24 cellular contexts compared by ENCODE assay signal in the genomic region with DNA sequence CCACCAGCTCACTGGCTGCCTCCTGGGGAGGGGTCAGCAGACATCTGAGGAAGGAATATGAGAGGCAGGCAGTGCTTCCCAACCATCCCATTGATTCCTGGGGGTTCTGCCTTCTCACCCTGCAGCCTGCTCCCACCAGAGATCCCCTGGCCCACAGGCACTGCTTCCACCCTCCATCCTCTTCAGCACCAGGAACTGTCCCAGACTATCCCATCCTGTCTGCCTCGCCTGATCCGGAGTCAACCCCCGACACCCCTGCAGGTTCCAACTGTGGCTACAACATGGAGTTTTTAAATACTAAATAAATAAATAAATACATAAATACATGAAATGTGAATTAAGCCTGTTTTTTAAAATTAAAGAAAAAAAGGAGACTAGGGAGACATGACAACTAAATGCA. TPM values are rescaled to one million over a fixed set of nuclear protein-coding genes. Genes with fewer than 3 reads are reported as not detected.
DNase-seq lines count a peak whose midpoint lies in the region; ATAC-seq, FAIRE-seq and TF ChIP-seq lines count a peak whose summit lies in the region.
"Had no signal": no experiment of that assay in that cellular context is flagged by ENCODE, and none has a peak within 500 bp of the region (broad histone marks: within the 10 kb centered on the region; RNA-seq: fewer than 3 reads in every experiment).

No MANE protein-coding gene starts in this region.

- TF ChIP-seq POLR2A in A549 (IDR thresholded peaks at IDR 0.05; ENCODE audit: low read length) = no peak
- TF ChIP-seq POLR2A in HCT116 (IDR thresholded peaks at IDR 0.05; ENCODE audit: borderline replicate concordance, extremely low read depth, insufficient read depth, insufficient read length) = no peak

- H3K27me3 Mint-ChIP-seq in endodermal cell (ENCODE audit: insufficient read depth) = no peaks in the 10 kb centered on the region

- H3K27ac ChIP-seq in A549 (no peak overlapping the region), HCT116 (ENCODE audit: low read depth, low read length) (no peak overlapping the region), endodermal cell (ENCODE audit: low read depth, low read length) (no peak overlapping the region), left ventricle myocardium inferior (replicated peaks) (no peak overlapping the region), aorta (ENCODE audit: low read depth in 1 of 2, low read length in 2 of 2) (no peak overlapping the region)
- H3K27ac ChIP-seq: GM23248, HL-60 had no signal

- FAIRE-seq in A549 (lab: Jason Lieb, UNC) = no peak
- FAIRE-seq: GM12878, GM19239, H54, K562 had no signal

- H3K4me3 ChIP-seq in A549 (no peak overlapping the region), HCT116 (replicated peaks in 1 of 2; ENCODE audit: low read depth in 1 of 2, low read length in 2 of 2) (no peak overlapping the region), endodermal cell (ENCODE audit: low read length) (no peak overlapping the region), left ventricle myocardium inferior (no peak overlapping the region), aorta (ENCODE audit: low read length in 2 of 2) (no peak overlapping the region)
- H3K4me3 ChIP-seq: GM12878, GM23248, K562 had no signal

- H3K9me2 ChIP-seq in HCT116 (ENCODE audit: insufficient read depth) = no peaks in the 10 kb centered on the region

- H3K9me3 Mint-ChIP-seq in endodermal cell = no peaks in the 10 kb centered on the region
- H3K9me3 Mint-ChIP-seq: CD4-positive, CD25-positive, alpha-beta regulatory T cell; CD8-positive, alpha-beta memory T cell had no signal

- H3K4me1 ChIP-seq in A549 (no peaks in the 10 kb centered on the region), HCT116 (ENCODE audit: control insufficient read depth in 1 of 2, insufficient read depth in 2 of 2, low read length in 2 of 2) (no peaks in the 10 kb centered on the region), endodermal cell (ENCODE audit: control insufficient read depth, insufficient read depth, low read length) (peaks cover 3% of the 10 kb centered on the region), left ventricle myocardium inferior (no peaks in the 10 kb centered on the region), aorta (ENCODE audit: control insufficient read depth in 1 of 2, insufficient read depth in 2 of 2, low read length in 2 of 2) (no peaks in the 10 kb centered on the region)
- H3K4me1 ChIP-seq: BE2C had no signal

- CTCF ChIA-PET in A549 (lab: Yijun Ruan, JAX) (no interaction called here), HCT116 (lab: Charles Lee) (no interaction called here)

- H3K9ac ChIP-seq in HCT116 (ENCODE audit: low read length) (no peak overlapping the region), endodermal cell (ENCODE audit: extremely low read depth, low read length, poor library complexity, severe bottlenecking) (no peak overlapping the region)
- H3K9ac ChIP-seq: GM23248 had no signal

- H3K36me3 ChIP-seq in HCT116 (ENCODE audit: control insufficient read depth in 1 of 2, insufficient read depth in 2 of 2, low read length in 2 of 2) = no peaks in the 10 kb centered on the region
- H3K36me3 ChIP-seq in endodermal cell (ENCODE audit: control insufficient read depth, insufficient read depth, low read length) = no peaks in the 10 kb centered on the region
- H3K36me3 ChIP-seq in left ventricle myocardium inferior = no peaks in the 10 kb centered on the region
- no peaks in the 10 kb centered on the region for H3K36me3 ChIP-seq in aorta (ENCODE audit: control insufficient read depth in 1 of 2, insufficient read depth in 2 of 2, low read length in 1 of 2)
- H3K36me3 ChIP-seq: BE2C had no signal

- H3K9me3 ChIP-seq in A549 (no peaks in the 10 kb centered on the region), HCT116 (ENCODE audit: control insufficient read depth in 1 of 2, insufficient read depth in 1 of 2, low read depth in 1 of 2, low read length in 2 of 2) (no peaks in the 10 kb centered on the region), endodermal cell (ENCODE audit: control insufficient read depth, low read length) (no peaks in the 10 kb centered on the region), left ventricle myocardium inferior (replicated peaks) (no peaks in the 10 kb centered on the region), aorta (ENCODE audit: control insufficient read depth, low read length) (no peaks in the 10 kb centered on the region)
- H3K9me3 ChIP-seq: BE2C had no signal

- H3K79me2 ChIP-seq in HCT116 (ENCODE audit: insufficient read depth, low read length) = no peaks in the 10 kb centered on the region

- no peak overlapping the region for H3K4me2 ChIP-seq in A549
- no peak overlapping the region for H3K4me2 ChIP-seq in HCT116 (ENCODE audit: low read length)

- no peak for TF ChIP-seq CTCF in A549 (IDR thresholded peaks at IDR 0.05)
- TF ChIP-seq CTCF in HCT116 (IDR thresholded peaks at IDR 0.05 in 2 of 3, conservative IDR thresholded peaks at IDR 0.05 in 1 of 3; ENCODE audit: borderline replicate concordance in 1 of 3, insufficient read depth in 1 of 3, low read depth in 2 of 3, low read length in 2 of 3) = no peak
- TF ChIP-seq CTCF in endodermal cell (conservative IDR thresholded peaks at IDR 0.05) = peak; percentile 19
- TF ChIP-seq CTCF in left ventricle myocardium inferior (IDR thresholded peaks at IDR 0.05; ENCODE audit: borderline replicate concordance) = no peak

- no peak for ATAC-seq in A549
- no peak for ATAC-seq in HCT116
- no peak for ATAC-seq in GM18511 (IDR thresholded peaks at IDR 0.05; ENCODE audit: unreplicated experiment)
- no peak for ATAC-seq in aorta (ENCODE audit: low FRiP score)
- ATAC-seq: GM12878, K562 had no signal

- DNase-seq in A549 (ENCODE audit: low read depth in 1 of 2, low spot score in 1 of 2) (no peak), HCT116 (ENCODE audit: low read depth, low spot score) (no peak), endodermal cell (no peak), iPS-NIHi7 (ENCODE audit: extremely low spot score) (peak; percentile 71), NCI-H1694 (lab: John Stamatoyannopoulos, UW) (no peak), left ventricle myocardium inferior (no peak), aorta (no peak)
- DNase-seq: 8988T; BE2C; C1 segment of cervical spinal cord; CD4-positive, CD25-positive, alpha-beta regulatory T cell; CD8-positive, alpha-beta memory T cell; COR-L47; DMS 273 treated with DMSO at 0.1 percent for 48 hours; DMS53; DND-41; EL; GM23248 had no signal

- no TSS peak for BruUV-seq in HCT116 (replicated peaks; lab: Mats Ljungman, UMichigan)

- intact Hi-C loops in HCT116 (cut with micrococcal nuclease) (no loop called here), left ventricle myocardium inferior (cut with micrococcal nuclease) (no loop called here), aorta (cut with DNase I) (no loop called here)

- no peak overlapping the region for H2AFZ ChIP-seq in HCT116 (ENCODE audit: low read depth, low read length, poor library complexity, severe bottlenecking)
- H2AFZ ChIP-seq: GM23248 had no signal

- H3K36me3 Mint-ChIP-seq in endodermal cell (ENCODE audit: low read depth) = no peaks in the 10 kb centered on the region
- H3K36me3 Mint-ChIP-seq: CD4-positive, CD25-positive, alpha-beta regulatory T cell; CD8-positive, alpha-beta memory T cell had no signal

- H3K27ac Mint-ChIP-seq in endodermal cell = no peak overlapping the region
- H3K27ac Mint-ChIP-seq: CD4-positive, CD25-positive, alpha-beta regulatory T cell had no signal

- RAD21 ChIA-PET in HCT116 (lab: Charles Lee; ENCODE audit: low non-redundant PET in 1 of 2, low total read pairs in 2 of 2, uncharacterized antibody in 2 of 2, unreplicated experiment in 2 of 2) = no interaction called here

- H3K27me3 ChIP-seq in HCT116 (ENCODE audit: insufficient read depth, low read length) (no peaks in the 10 kb centered on the region), endodermal cell (ENCODE audit: control insufficient read depth, insufficient read depth, low read length, poor library complexity, severe bottlenecking) (no peaks in the 10 kb centered on the region), left ventricle myocardium inferior (ENCODE audit: low read depth) (peaks cover 4% of the 10 kb centered on the region), aorta (ENCODE audit: control insufficient read depth in 1 of 2, insufficient read depth in 2 of 2, low read length in 1 of 2) (no peaks in the 10 kb centered on the region)
- H3K27me3 ChIP-seq: BE2C had no signal

- WGBS in A549 (ENCODE audit: missing lambda C conversion rate) = 52% methylated on average over 3 of the region's 3 CpGs
- WGBS in endodermal cell (ENCODE audit: insufficient coverage in 1 of 2, insufficient read length in 1 of 2), 2 experiments = 87% methylated on average over 3 of the region's 3 CpGs; no CpG with 5 or more reads in 1 of the 2 experiments
- WGBS in aorta, 2 donors = 88 to 90% methylated on average over 3 of the region's 3 CpGs

- H3K4me3 Mint-ChIP-seq in endodermal cell = no peak overlapping the region
- H3K4me3 Mint-ChIP-seq: CD4-positive, CD25-positive, alpha-beta regulatory T cell; CD8-positive, alpha-beta memory T cell had no signal

- POLR2A ChIA-PET in A549 (lab: Yijun Ruan, JAX) = no interaction called here
- POLR2A ChIA-PET in HCT116 (lab: Charles Lee) = no interaction called here

- no peaks in the 10 kb centered on the region for H4K20me1 ChIP-seq in HCT116 (ENCODE audit: insufficient read depth)

- peaks cover 12% of the 10 kb centered on the region for H3K4me1 Mint-ChIP-seq in endodermal cell
- H3K4me1 Mint-ChIP-seq: CD4-positive, CD25-positive, alpha-beta regulatory T cell had no signal

- TF ChIP-seq RAD21 in A549 (conservative IDR thresholded peaks at IDR 0.05 in 1 of 2, IDR thresholded peaks at IDR 0.05 in 1 of 2) = no peak
- no peak for TF ChIP-seq RAD21 in HCT116 (IDR thresholded peaks at IDR 0.05; ENCODE audit: low read depth)

- TF ChIP-seq EP300 in A549 (IDR thresholded peaks at IDR 0.05) = no peak

TF ChIP-seq in HCT116, 20 proteins besides CTCF, POLR2A, EP300 and RAD21 (continues in another document):
- no peak for TF ChIP-seq TCF7L2 (IDR thresholded peaks at IDR 0.05; ENCODE audit: borderline replicate concordance, extremely low read depth, insufficient read depth, insufficient read length)

RNA-seq across cellular contexts. Expression of a gene that starts 43.6 kb away (rescaled TPM):
- polyA plus RNA-seq in A549 (2011; rRNA removed) (0.21 and 0.22 TPM in 2 replicates), A549 (2017; fragmentation: RNase III; extraction: RNeasy Plus Mini Kit Qiagen cat#74134 plus additional on column Dnase treatment) (0.41 to 0.75 TPM (median 0.55 TPM) in 3 replicates), aorta (1 to 10 TPM in 1 of 2 donors, under 1 TPM in 1; 0.75 to 1.7 TPM)
- 0.20 and 0.21 TPM in 2 replicates for polyA plus RNA-seq in A549 (2012; cell fraction: cytosol; rRNA removed)
- polyA plus RNA-seq in A549 (2012; cell fraction: nucleus; rRNA removed) = 0.65 and 0.67 TPM in 2 replicates
- polyA minus RNA-seq in A549 (2011; rRNA and poly(A)+ RNA removed) = 0.58 TPM in 1 of 2 replicates, not detected in the other
- total RNA-seq in HCT116 (2021; ENCODE audit: unreplicated experiment) (10.2 TPM), endodermal cell (10 to 100 TPM; 17.6 to 20.7 TPM), left ventricle myocardium inferior (2.3 TPM), aorta (1 to 10 TPM; 2.7 to 3.2 TPM)
- polyA plus RNA-seq in HCT116 (2012) = 10.1 and 10.7 TPM in 2 replicates
- polyA plus RNA-seq in endodermal cell (2013, experiment 1 of 2) = 16.2 TPM
- 12.9 TPM for polyA plus RNA-seq in endodermal cell (2013, experiment 2 of 2)
- total RNA-seq: GM23248 had no signal
- polyA plus RNA-seq: GM23248 had no signal
